Comparison of ENCODE assay signal across 8 cellular contexts in genomic region chr3:129626744-129627349, GRCh38. TPM values are rescaled to one million over a fixed set of nuclear protein-coding genes. Genes with fewer than 3 reads are reported as not detected.
A peak's percentile ranks its signal among the peaks of the same experiment; 100 is the strongest.
DNase-seq lines count a peak whose midpoint lies in the region; ATAC-seq, FAIRE-seq and TF ChIP-seq lines count a peak whose summit lies in the region.

No MANE protein-coding gene starts in this region.

- intact Hi-C loops in activated naive CD4-positive, alpha-beta T cell treated with anti-CD3 and anti-CD28 coated beads for 36 hours (cut with micrococcal nuclease): loop anchor here (1.0 to 5.0 kb wide), 5 partner anchors 20 to 485 kb away; partner anchors contain the start of genes IFT122 and TMCC1

- H3K36me3 Mint-ChIP-seq in activated naive CD4-positive, alpha-beta T cell treated with anti-CD3 and anti-CD28 coated beads for 36 hours (ENCODE audit: low read depth): no peaks in the 10 kb centered on the region

- no peaks in the 10 kb centered on the region for H3K79me2 ChIP-seq in osteoblast (ENCODE audit: insufficient read depth, low read length)

- peak overlapping the region; percentile 93 for H3K27ac ChIP-seq in osteoblast (ENCODE audit: low read depth, low read length)

- no peak overlapping the region for H3K27ac Mint-ChIP-seq in activated naive CD4-positive, alpha-beta T cell treated with anti-CD3 and anti-CD28 coated beads for 36 hours

- no peak for TF ChIP-seq CTCF in osteoblast (IDR thresholded peaks at IDR 0.05; ENCODE audit: extremely low read depth, low read depth, low read length)

- no peaks in the 10 kb centered on the region for H3K9me3 ChIP-seq in osteoblast (ENCODE audit: low read depth, low read length)

- peak; percentile 93 for ATAC-seq in GM19372 (IDR thresholded peaks at IDR 0.05; ENCODE audit: low read depth, unreplicated experiment)
- ATAC-seq in HG03457 (IDR thresholded peaks at IDR 0.05; ENCODE audit: unreplicated experiment): peak; percentile 91

- H3K4me1 Mint-ChIP-seq in activated naive CD4-positive, alpha-beta T cell treated with anti-CD3 and anti-CD28 coated beads for 36 hours (ENCODE audit: low read depth): peaks cover 10% of the 10 kb centered on the region

- DNase-seq in DMS 273 treated with DMSO at 0.1 percent for 48 hours (lab: John Stamatoyannopoulos, UW): peak; percentile 89
- peak; percentile 76 for DNase-seq in RCC 7860 (ENCODE audit: low spot score)
- peak; percentile 78 for DNase-seq in activated naive CD4-positive, alpha-beta T cell treated with anti-CD3 and anti-CD28 coated beads for 36 hours
- DNase-seq in glomerular visceral epithelial cell (ENCODE audit: extremely low spot score): peak; percentile 91
- DNase-seq in osteoblast (ENCODE audit: insufficient read length, low spot score, missing footprints): peak; percentile 99
- DNase-seq in urothelium cell line (ENCODE audit: low spot score): peak; percentile 96

- H3K36me3 ChIP-seq in osteoblast (ENCODE audit: insufficient read depth, low read length): no peaks in the 10 kb centered on the region

- no peaks in the 10 kb centered on the region for H3K9me3 Mint-ChIP-seq in activated naive CD4-positive, alpha-beta T cell treated with anti-CD3 and anti-CD28 coated beads for 36 hours

- peaks cover 34% of the 10 kb centered on the region for H3K4me1 ChIP-seq in osteoblast (ENCODE audit: insufficient read depth, low read length)

- peak overlapping the region; percentile 89 for H2AFZ ChIP-seq in osteoblast (ENCODE audit: low read length)

- CTCF ChIA-PET in activated naive CD4-positive, alpha-beta T cell treated with anti-CD3 and anti-CD28 coated beads for 36 hours (lab: Charles Lee): interaction anchor here (0.7 to 2.9 kb wide), 7 partner anchors 10 to 307 kb away, joined by 3 to 15 read pairs (median 4); no protein-coding TSS in a partner anchor

- peak overlapping the region; percentile 92 for H3K4me3 Mint-ChIP-seq in activated naive CD4-positive, alpha-beta T cell treated with anti-CD3 and anti-CD28 coated beads for 36 hours

- H3K27me3 ChIP-seq in osteoblast (ENCODE audit: insufficient read depth, low read length): no peaks in the 10 kb centered on the region

- H3K27me3 Mint-ChIP-seq in activated naive CD4-positive, alpha-beta T cell treated with anti-CD3 and anti-CD28 coated beads for 36 hours (ENCODE audit: low read depth): no peaks in the 10 kb centered on the region

- FAIRE-seq in RCC 7860 (lab: Jason Lieb, UNC) (peak; percentile 55), urothelium cell line (lab: Jason Lieb, UNC) (peak; percentile 35)

- H3K4me2 ChIP-seq in osteoblast (ENCODE audit: insufficient read depth, low read length): peak overlapping the region; percentile 73

- no peaks in the 10 kb centered on the region for H4K20me1 ChIP-seq in osteoblast (ENCODE audit: insufficient read depth, low read length)

- peak overlapping the region; percentile 71 for H3K4me3 ChIP-seq in osteoblast (ENCODE audit: insufficient read depth, low read length)

RNA-seq across cellular contexts. Expression of gene PLXND1, which starts 20.4 kb away (rescaled TPM):
- total RNA-seq in activated naive CD4-positive, alpha-beta T cell treated with anti-CD3 and anti-CD28 coated beads for 36 hours: 1 to 10 TPM; 5.1 to 6.2 TPM
- 126 and 134 TPM in 2 replicates for total RNA-seq in osteoblast

Comparison
In these comparisons a context has a peak if more than half of its experiments do, and no peak if none do; other contexts are left out.
1. Peak in every context shown above with its lines: DNase-seq, ATAC-seq, H3K4me3 ChIP-seq and H3K27ac ChIP-seq.
2. RNA of gene PLXND1, which starts 20.4 kb away (total RNA-seq): 126 to 134 TPM in osteoblast; 5.1 to 6.2 TPM in activated naive CD4-positive, alpha-beta T cell treated with anti-CD3 and anti-CD28 coated beads for 36 hours; every median in the first group is over 10 times any median in the second.